ENCODE assay signal across 8 cellular contexts in genomic region chr19:19776206-19777008, GRCh38. TPM values are rescaled to one million over a fixed set of nuclear protein-coding genes. Genes with fewer than 3 reads are reported as not detected.
DNase-seq lines count a peak whose midpoint lies in the region; ATAC-seq lines count a peak whose summit lies in the region.

No MANE protein-coding gene starts in this region.

- intact Hi-C loops in activated CD4-positive, alpha-beta T cell treated with anti-CD3 and anti-CD28 coated beads, Interleukin-2, amount 10 ng/mL, durations not matched to agents 24 days and 14 days (cut with micrococcal nuclease), result loop anchor here (1.0 to 2.0 kb wide), 4 partner anchors 44 to 108 kb away; partner anchors contain the start of genes ZNF101, ZNF14, ZNF253 and ZNF506
- intact Hi-C loops in left colon (cut with DNase I, micrococcal nuclease), result no loop called here

- H3K36me3 ChIP-seq in BLaER1 treated with 17β-estradiol and CSF1 and Interleukin-3, amounts not matched to agents 10 nM and 100 nM, result peaks cover 8 to 36% (median 25%) of the 10 kb centered on the region in 11 experiments; a peak in 21 of 22 replicates

- H3K9me3 ChIP-seq in BLaER1 treated with 17β-estradiol and CSF1 and Interleukin-3, amounts not matched to agents 10 nM and 100 nM (replicated peaks in 1 of 11), result peaks cover 3 to 34% (median 12%) of the 10 kb centered on the region in 11 experiments; a peak in 14 of 22 replicates

- peaks cover 34% of the 10 kb centered on the region for H3K36me3 Mint-ChIP-seq in activated CD4-positive, alpha-beta T cell treated with anti-CD3 and anti-CD28 coated beads, Interleukin-2, amount 10 ng/mL, durations not matched to agents 24 days and 14 days (ENCODE audit: low read depth)

- H3K27me3 Mint-ChIP-seq in activated CD4-positive, alpha-beta T cell treated with anti-CD3 and anti-CD28 coated beads, Interleukin-2, amount 10 ng/mL, durations not matched to agents 24 days and 14 days, result no peaks in the 10 kb centered on the region

- H3K4me1 ChIP-seq in BLaER1 treated with 17β-estradiol and CSF1 and Interleukin-3, amounts not matched to agents 10 nM and 100 nM, result peaks cover 32 to 42% (median 39%) of the 10 kb centered on the region in 10 experiments

- no peaks in the 10 kb centered on the region for H3K27me3 ChIP-seq in BLaER1 treated with 17β-estradiol and CSF1 and Interleukin-3, amounts not matched to agents 10 nM and 100 nM

- H3K4me2 ChIP-seq in BLaER1 treated with 17β-estradiol and CSF1 and Interleukin-3, amounts not matched to agents 10 nM and 100 nM, result peak overlapping the region; percentile 90 to 99 (median 95)

- H3K27ac ChIP-seq in BLaER1 treated with 17β-estradiol and CSF1 and Interleukin-3, amounts not matched to agents 10 nM and 100 nM, result peak overlapping the region; percentile 59 to 78 (median 72); a peak in 21 of 22 replicates

- peak; percentile 97 for ATAC-seq in GM19328 (IDR thresholded peaks at IDR 0.05; ENCODE audit: unreplicated experiment)
- ATAC-seq in HG03469 (IDR thresholded peaks at IDR 0.05; ENCODE audit: unreplicated experiment), result peak; percentile 98
- peak; percentile 98 for ATAC-seq in left colon

- peak overlapping the region; percentile 93 for H3K4me3 Mint-ChIP-seq in activated CD4-positive, alpha-beta T cell treated with anti-CD3 and anti-CD28 coated beads, Interleukin-2, amount 10 ng/mL, durations not matched to agents 24 days and 14 days

- H3K4me1 Mint-ChIP-seq in activated CD4-positive, alpha-beta T cell treated with anti-CD3 and anti-CD28 coated beads, Interleukin-2, amount 10 ng/mL, durations not matched to agents 24 days and 14 days, result peaks cover 24% of the 10 kb centered on the region

- peak overlapping the region; percentile 67 to 81 (median 75) for H3K4me3 ChIP-seq in BLaER1 treated with 17β-estradiol and CSF1 and Interleukin-3, amounts not matched to agents 10 nM and 100 nM

- peaks cover 14% of the 10 kb centered on the region for H3K9me3 Mint-ChIP-seq in activated CD4-positive, alpha-beta T cell treated with anti-CD3 and anti-CD28 coated beads, Interleukin-2, amount 10 ng/mL, durations not matched to agents 24 days and 14 days

- peaks cover 0 to 9% (median 0%) of the 10 kb centered on the region in 11 experiments; a peak in 1 of 22 replicates for H4K20me1 ChIP-seq in BLaER1 treated with 17β-estradiol and CSF1 and Interleukin-3, amounts not matched to agents 10 nM and 100 nM

- H3K27ac Mint-ChIP-seq in activated CD4-positive, alpha-beta T cell treated with anti-CD3 and anti-CD28 coated beads, Interleukin-2, amount 10 ng/mL, durations not matched to agents 24 days and 14 days, result peak overlapping the region; percentile 85

- H3K9ac ChIP-seq in BLaER1 treated with 17β-estradiol and CSF1 and Interleukin-3, amounts not matched to agents 10 nM and 100 nM, result peak overlapping the region; percentile 71 to 85 (median 82)

- DNase-seq in NCI-H526 (lab: John Stamatoyannopoulos, UW) (peak; percentile 90 to 95), cortex of kidney (lab: John Stamatoyannopoulos, UW) (peak; percentile 61), left colon (peak; percentile 96 to 97)
- DNase-seq in activated CD4-positive, alpha-beta T cell treated with anti-CD3 and anti-CD28 coated beads, Interleukin-2, amount 10 ng/mL, durations not matched to agents 24 days and 14 days, result peak; percentile 98
- DNase-seq in stimulated activated CD4-positive, alpha-beta T cell treated with anti-CD3 and anti-CD28 coated beads, Interleukin-1b, Interleukin-23, amount 100 ng/mL, for 4 hours (ENCODE audit: low read depth in 2 of 2), result peak; percentile 81 to 84

RNA-seq across cellular contexts. Expression of gene ZNF14, which starts 43.5 kb away (rescaled TPM):
- 4.7 and 4.8 TPM in 2 replicates for total RNA-seq in activated CD4-positive, alpha-beta T cell treated with anti-CD3 and anti-CD28 coated beads, Interleukin-2, amount 10 ng/mL, durations not matched to agents 24 days and 14 days
- 1 to 10 TPM; 2.8 to 3.7 TPM for total RNA-seq in left colon

RNA-seq across cellular contexts. Expression of gene ZNF506, which starts 45.1 kb away (rescaled TPM):
- 13.3 and 16.2 TPM in 2 replicates for total RNA-seq in activated CD4-positive, alpha-beta T cell treated with anti-CD3 and anti-CD28 coated beads, Interleukin-2, amount 10 ng/mL, durations not matched to agents 24 days and 14 days
- 10 to 100 TPM; 18.9 to 24.3 TPM for total RNA-seq in left colon

Comparison
In these comparisons a context has a peak if more than half of its experiments do, and no peak if none do; other contexts are left out.
1. Peak in every context shown above with its lines: DNase-seq, ATAC-seq, H3K4me3 ChIP-seq and H3K27ac ChIP-seq.